ENCODE assay signal across 23 cellular contexts in genomic region chr1:119794230-119794629, GRCh38. TPM values are rescaled to one million over a fixed set of nuclear protein-coding genes. Genes with fewer than 3 reads are reported as not detected.
"Had no signal": no experiment of that assay in that cellular context is flagged by ENCODE, and none has a peak within 500 bp of the region (broad histone marks: within the 10 kb centered on the region; RNA-seq: fewer than 3 reads in every experiment).

No MANE protein-coding gene starts in this region.

- H3K4me3 Mint-ChIP-seq: IgD-negative memory B cell had no signal

- H3K27ac Mint-ChIP-seq: IgD-negative memory B cell had no signal

- H3K36me3 ChIP-seq: SJSA1 had no signal

- H3K27me3 ChIP-seq: SJSA1 had no signal

- H3K4me3 ChIP-seq: K562, SJSA1, SK-N-MC had no signal

- H3K36me3 Mint-ChIP-seq: IgD-negative memory B cell had no signal

- H3K9ac ChIP-seq: KMS-11 had no signal

- H3K27ac ChIP-seq: HL-60, KMS-11, SJSA1, SK-N-MC had no signal

- H3K4me1 Mint-ChIP-seq: IgD-negative memory B cell had no signal

- H3K9me3 ChIP-seq: SJSA1 had no signal

- DNase-seq: Kasumi-1, MM.1S, NCI-H1092 treated with DMSO at 0.1 percent for 48 hours, NCI-H1436, NCI-H2029, NCI-H2081 treated with DMSO at 0.1 percent for 48 hours, NCI-H2171, NCI-H226, NCI-H446, NCI-H510A, NCI-H524 treated with DMSO at 0.1 percent for 48 hours, NCI-H69, NCI-H774, Right ventricle myocardium superior, RPMI8226, SIG-M5 had no signal

RNA-seq across cellular contexts. Expression of gene REG4, which starts 17.0 kb away (rescaled TPM):
- total RNA-seq: K562, Right ventricle myocardium superior, SJSA1 had no signal
- polyA plus RNA-seq: IgD-negative memory B cell, K562 had no signal

RNA-seq across cellular contexts. Expression of gene HMGCS2, which starts 25.5 kb away (rescaled TPM):
- total RNA-seq: M059J, SJSA1 had no signal
- polyA plus RNA-seq: IgD-negative memory B cell, K562 had no signal
